ENCODE assay signal across 1 cellular context in genomic region chr19:15448778-15449619, GRCh38.
TF ChIP-seq lines count a peak whose summit lies in the region.

No MANE protein-coding gene starts in this region.

TF ChIP-seq in HCT116, 20 proteins besides CTCF, POLR2A, EP300 and RAD21:
- TF ChIP-seq JUND (IDR thresholded peaks at IDR 0.05) (no peak), SIN3A (IDR thresholded peaks at IDR 0.05; ENCODE audit: low read depth) (no peak), CEBPB (IDR thresholded peaks at IDR 0.05; ENCODE audit: low read depth) (no peak), MAX (IDR thresholded peaks at IDR 0.05) (no peak), ZNF274 (IDR thresholded peaks at IDR 0.05; ENCODE audit: low read depth, low read length) (no peak), EGR1 (IDR thresholded peaks at IDR 0.05; ENCODE audit: low read depth) (no peak), EZH2 (IDR thresholded peaks at IDR 0.05) (no peak), TCF7L2 (IDR thresholded peaks at IDR 0.05; ENCODE audit: borderline replicate concordance, extremely low read depth, insufficient read depth, insufficient read length) (no peak), SP1 (IDR thresholded peaks at IDR 0.05; ENCODE audit: low read depth) (no peak)
